In genomic region chrX:112668476-112669404, GRCh38 we compare ENCODE assay signal across 17 cellular contexts. TPM values are rescaled to one million over a fixed set of nuclear protein-coding genes. Genes with fewer than 3 reads are reported as not detected.
DNase-seq lines count a peak whose midpoint lies in the region; ATAC-seq, FAIRE-seq and TF ChIP-seq lines count a peak whose summit lies in the region.
"Had no signal": no experiment of that assay in that cellular context is flagged by ENCODE, and none has a peak within 500 bp of the region (broad histone marks: within the 10 kb centered on the region; RNA-seq: fewer than 3 reads in every experiment).

No MANE protein-coding gene starts in this region.

- peak; percentile 28 for FAIRE-seq in H1 (lab: Jason Lieb, UNC)

- H3K23me2 ChIP-seq in H1 (ENCODE audit: low read depth, low read length), result no peaks in the 10 kb centered on the region

- H3K56ac ChIP-seq in H1 (replicated peaks; ENCODE audit: insufficient read length, low read depth, low read length), result no peak overlapping the region

- no peak overlapping the region for H2BK12ac ChIP-seq in H1 (ENCODE audit: low read depth, low read length)

- H3K36me3 ChIP-seq in H1 (ENCODE audit: control insufficient read depth in 2 of 4, insufficient read depth in 4 of 4, low read length in 3 of 4), result no peaks in the 10 kb centered on the region
- H3K36me3 ChIP-seq in BE2C, result no peaks in the 10 kb centered on the region
- H3K36me3 ChIP-seq: uterus had no signal

- H3K14ac ChIP-seq in H1 (ENCODE audit: insufficient read length), result no peak overlapping the region

- no peak for TF ChIP-seq EP300 in H1 (IDR thresholded peaks at IDR 0.05; ENCODE audit: borderline replicate concordance in 1 of 2, low read depth in 2 of 2, low read length in 2 of 2)

- no peak overlapping the region for H3K4me2 ChIP-seq in H1 (ENCODE audit: insufficient read depth in 1 of 2, low read depth in 2 of 2, low read length in 2 of 2)

- no peak overlapping the region for H3K4me3 ChIP-seq in H1 (ENCODE audit: extremely low read depth in 1 of 4, insufficient read depth in 2 of 4, low read depth in 3 of 4, low read length in 4 of 4)
- H3K4me3 ChIP-seq in BE2C (ENCODE audit: low read depth, low read length), result no peak overlapping the region
- H3K4me3 ChIP-seq: uterus had no signal

- H4K20me1 ChIP-seq in H1 (replicated peaks in 1 of 2; ENCODE audit: control insufficient read depth in 1 of 2, insufficient read depth in 2 of 2, low read length in 2 of 2), result no peaks in the 10 kb centered on the region

- no peak for TF ChIP-seq CTCF in H1 (IDR thresholded peaks at IDR 0.05; ENCODE audit: control extremely low read depth in 1 of 3, insufficient read depth in 1 of 3, low read depth in 1 of 3, low read length in 3 of 3)
- TF ChIP-seq CTCF in BE2C (IDR thresholded peaks at IDR 0.05; ENCODE audit: low read depth, low read length), result no peak
- TF ChIP-seq CTCF in RWPE1 (conservative IDR thresholded peaks at IDR 0.05; ENCODE audit: low read depth), result no peak

- intact Hi-C loops in head of caudate nucleus (cut with DNase I), result no loop called here

- H3K27ac ChIP-seq in H1 (ENCODE audit: low read depth, low read length) (no peak overlapping the region), RWPE1 (no peak overlapping the region)
- H3K27ac ChIP-seq: uterus had no signal

- POLR2A ChIA-PET in H1 (lab: Charles Lee; ENCODE audit: partially characterized antibody) (no interaction called here), RWPE1 (lab: Yijun Ruan, JAX; ENCODE audit: low non-redundant PET) (no interaction called here)

- no peak overlapping the region for H2AK5ac ChIP-seq in H1 (ENCODE audit: low read depth, low read length)

- TF ChIP-seq POLR2A in H1 (IDR thresholded peaks at IDR 0.05; ENCODE audit: control extremely low read depth in 1 of 2, low read depth in 2 of 2, low read length in 2 of 2), result no peak

- H4K8ac ChIP-seq in H1 (ENCODE audit: extremely low read depth, insufficient read depth, low read length), result no peak overlapping the region

- no peaks in the 10 kb centered on the region for H3K27me3 ChIP-seq in H1 (replicated peaks in 1 of 4; ENCODE audit: control insufficient read depth in 3 of 4, extremely low read depth in 1 of 4, insufficient read depth in 3 of 4, low read length in 3 of 4)
- no peaks in the 10 kb centered on the region for H3K27me3 ChIP-seq in BE2C
- H3K27me3 ChIP-seq: uterus had no signal

- no peak overlapping the region for H3K4ac ChIP-seq in H1 (replicated peaks; ENCODE audit: insufficient read length, low read depth, low read length)

- peak; percentile 38 for ATAC-seq in GM21390 (IDR thresholded peaks at IDR 0.05; ENCODE audit: unreplicated experiment)
- peak; percentile 52 for ATAC-seq in HG02981 (IDR thresholded peaks at IDR 0.05; ENCODE audit: unreplicated experiment)
- ATAC-seq in HG03045 (IDR thresholded peaks at IDR 0.05; ENCODE audit: unreplicated experiment), result no peak
- ATAC-seq: activated naive CD4-positive, alpha-beta T cell treated with anti-CD3 and anti-CD28 coated beads, Interleukin-2, amount 50 U/mL, for 72 hours had no signal

- no peak overlapping the region for H2BK15ac ChIP-seq in H1 (ENCODE audit: low read length)

- 88% methylated on average over 5 of the region's 5 CpGs; no CpG with 5 or more reads in 1 of the 2 experiments for WGBS in H1 (ENCODE audit: extremely low coverage in 1 of 2, insufficient coverage in 1 of 2, insufficient read length in 1 of 2, insufficient replicate concordance in 2 of 2, low coverage in 1 of 2, low lambda C conversion rate in 2 of 2, missing lambda C conversion rate in 1 of 2), 2 experiments

- H3K23ac ChIP-seq in H1 (ENCODE audit: insufficient read length), result no peak overlapping the region

- H4K91ac ChIP-seq in H1 (replicated peaks; ENCODE audit: insufficient read length, low read length), result no peak overlapping the region

- peak; percentile 30 for DNase-seq in ELF-1 (ENCODE audit: low read depth, low spot score)
- no peak for DNase-seq in H1 (ENCODE audit: low read depth in 1 of 2, low spot score in 2 of 2)
- DNase-seq in BE2C, result no peak
- DNase-seq in RWPE1 (ENCODE audit: low spot score), result no peak
- DNase-seq in head of caudate nucleus, result no peak
- DNase-seq: activated B cell treated with CpG ODN at 0.5 μM for 24 hours; activated CD8-positive, alpha-beta memory T cell treated with anti-CD3 and anti-CD28 coated beads, Interleukin-2, amount 50 U/mL, for 4 hours; caudate nucleus; Kasumi-1; NCI-H2171; retina; stimulated activated CD4-positive, alpha-beta T cell treated with anti-CD3 and anti-CD28 coated beads, Interleukin-4, amount 100 ng/mL, for 1 hour; uterus had no signal

- no peak overlapping the region for H2BK20ac ChIP-seq in H1 (ENCODE audit: low read length)

- H3K9ac ChIP-seq in H1 (replicated peaks in 1 of 4; ENCODE audit: extremely low read depth in 1 of 4, low read depth in 3 of 4, low read length in 3 of 4), result no peak overlapping the region

- H3K9me3 ChIP-seq in H1 (ENCODE audit: insufficient read depth in 2 of 2, low read depth in 1 of 2, low read length in 1 of 2) (no peaks in the 10 kb centered on the region), BE2C (no peaks in the 10 kb centered on the region)
- H3K9me3 ChIP-seq: uterus had no signal

- no peak overlapping the region for H2BK5ac ChIP-seq in H1 (ENCODE audit: low read depth, low read length)

- no peak overlapping the region for H2BK120ac ChIP-seq in H1 (replicated peaks; ENCODE audit: low read depth, low read length)

- no peaks in the 10 kb centered on the region for H3K79me2 ChIP-seq in H1 (ENCODE audit: control insufficient read depth in 1 of 2, insufficient read depth in 2 of 2, low read length in 2 of 2)

- no peak overlapping the region for H4K5ac ChIP-seq in H1 (ENCODE audit: insufficient read length, low read depth, low read length)

- H3K79me1 ChIP-seq in H1 (ENCODE audit: low read depth, low read length), result no peaks in the 10 kb centered on the region

- TF ChIP-seq RAD21 in H1 (IDR thresholded peaks at IDR 0.05 in 1 of 2, conservative IDR thresholded peaks at IDR 0.05 in 1 of 2; ENCODE audit: low read depth in 2 of 2, low read length in 2 of 2), result no peak

- no peak overlapping the region for H3K18ac ChIP-seq in H1 (ENCODE audit: extremely low read depth, low read length)

- H3K4me1 ChIP-seq in H1 (replicated peaks in 1 of 4; ENCODE audit: control insufficient read depth in 3 of 4, insufficient read depth in 4 of 4, low read length in 3 of 4) (peaks cover 0 to 8% (median 2%) of the 10 kb centered on the region in 4 experiments; a peak in 4 of 7 replicates), BE2C (no peaks in the 10 kb centered on the region)
- H3K4me1 ChIP-seq: uterus had no signal

- no peak overlapping the region for H2AFZ ChIP-seq in H1 (ENCODE audit: low read length)

- CTCF ChIA-PET in H1 (lab: Charles Lee; ENCODE audit: partially characterized antibody) (interaction anchor here (0.5 to 1.6 kb wide), 3 partner anchors 8 to 303 kb away, joined by 3 to 5 read pairs (median 3); no protein-coding TSS in a partner anchor), RWPE1 (lab: Yijun Ruan, JAX) (no interaction called here)

TF ChIP-seq in H1, 55 proteins besides CTCF, POLR2A, EP300 and RAD21:
- TF ChIP-seq TBP (IDR thresholded peaks at IDR 0.05; ENCODE audit: low read depth, low read length) (no peak), CHD2 (IDR thresholded peaks at IDR 0.05; ENCODE audit: low read length) (no peak), SP1 (IDR thresholded peaks at IDR 0.05; ENCODE audit: low read depth, low read length) (no peak), POU5F1 (IDR thresholded peaks at IDR 0.05; ENCODE audit: low read depth, low read length) (no peak), TAF1 (IDR thresholded peaks at IDR 0.05; ENCODE audit: low read depth, low read length) (no peak), BCL11A (IDR thresholded peaks at IDR 0.05; ENCODE audit: low read depth in 2 of 2, low read length in 2 of 2) (no peak), ATF3 (IDR thresholded peaks at IDR 0.05; ENCODE audit: insufficient read depth, low read depth, low read length) (no peak), RNF2 (IDR thresholded peaks at IDR 0.05; ENCODE audit: borderline replicate concordance, low read depth, low read length, missing control alignments, poor library complexity, severe bottlenecking) (no peak), RFX5 (IDR thresholded peaks at IDR 0.05; ENCODE audit: borderline replicate concordance, low read depth, low read length) (no peak), HDAC2 (IDR thresholded peaks at IDR 0.05; ENCODE audit: borderline replicate concordance in 1 of 2, low read depth in 2 of 2, low read length in 2 of 2) (no peak), EGR1 (IDR thresholded peaks at IDR 0.05; ENCODE audit: borderline replicate concordance, low read depth, low read length) (no peak), GTF2F1 (IDR thresholded peaks at IDR 0.05; ENCODE audit: borderline replicate concordance, low read depth, low read length) (no peak), NANOG (IDR thresholded peaks at IDR 0.05; ENCODE audit: insufficient read depth, low read depth, low read length, poor library complexity, severe bottlenecking) (no peak)

RNA-seq across cellular contexts. Expression of gene LHFPL1, which starts 11.0 kb away (rescaled TPM):
- 2.0 and 2.3 TPM in 2 replicates for total RNA-seq in H1 (2021; fragmentation: NEBNext Ultra II Directional; extraction: Animal tissue kit (Norgen Biotek cat#: 25700))
- 0.86 and 1.1 TPM in 2 replicates for polyA plus RNA-seq in H1 (2011; rRNA removed)
- polyA plus RNA-seq in H1 (2011; cell fraction: cytosol; rRNA removed), result 1.2 TPM
- 1.3 TPM for polyA plus RNA-seq in H1 (2011; cell fraction: nucleus; rRNA removed)
- 0.76 to 1.5 TPM (median 1.1 TPM) in 4 replicates for polyA plus RNA-seq in H1 (2012, experiment 1 of 2)
- polyA plus RNA-seq in H1 (2012, experiment 2 of 2), result not detected
- polyA plus RNA-seq in H1 (2013, experiment 1 of 2), result 0.91 TPM
- polyA plus RNA-seq in H1 (2013, experiment 2 of 2), result 0.98 TPM
- polyA minus RNA-seq in H1 (2011; rRNA and poly(A)+ RNA removed), result 6.6 and 6.8 TPM in 2 replicates
- 2.4 TPM for polyA minus RNA-seq in H1 (2011; cell fraction: cytosol; rRNA and poly(A)+ RNA removed)
- polyA minus RNA-seq in H1 (2011; cell fraction: nucleus; rRNA and poly(A)+ RNA removed), result 8.3 TPM
- not detected for polyA plus RNA-seq in BE2C (2012; ENCODE audit: insufficient read depth, insufficient read length, low read depth)
- total RNA-seq: activated B cell treated with CpG ODN at 0.5 μM for 24 hours had no signal
